2 cellular contexts compared by ENCODE assay signal in the genomic region with DNA sequence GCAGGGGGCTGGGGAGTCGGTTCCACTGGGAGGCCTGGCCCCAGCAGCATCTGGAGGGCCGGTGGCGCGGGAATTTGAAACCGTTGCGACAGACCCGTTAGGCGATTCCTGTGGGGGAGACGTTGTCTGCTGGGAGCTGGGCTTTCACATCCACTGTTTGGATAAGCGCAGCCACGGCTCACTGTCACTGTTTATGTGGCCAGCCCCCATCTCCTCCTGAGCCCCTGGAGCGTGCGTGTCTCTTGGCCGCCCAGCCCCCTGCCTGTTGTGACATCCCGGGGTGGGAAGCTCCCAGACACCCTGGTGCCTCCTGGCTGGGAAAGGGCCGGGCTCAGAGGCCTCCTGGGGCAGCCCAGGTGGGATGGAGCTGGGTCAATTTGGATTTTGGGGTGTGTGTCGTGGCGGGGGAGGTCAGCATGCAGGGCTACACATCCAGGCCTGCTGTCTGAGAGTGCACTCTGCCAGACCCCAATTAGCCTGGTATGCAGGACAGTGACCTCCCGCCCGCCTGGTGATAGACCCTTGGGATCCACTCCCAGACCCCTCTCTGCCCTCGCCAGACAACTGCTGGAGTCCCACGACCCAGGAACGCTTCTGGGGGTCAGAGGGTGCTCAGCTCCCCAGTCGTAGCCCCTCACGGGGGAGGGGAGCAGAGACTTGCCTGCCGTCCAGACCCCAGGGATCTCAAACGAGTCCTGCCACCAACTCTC.
A peak's percentile ranks its signal among the peaks of the same experiment; 100 is the strongest.
TF ChIP-seq lines count a peak whose summit lies in the region.

No MANE protein-coding gene starts in this region.

TF ChIP-seq in IMR-90, 13 proteins besides CTCF, POLR2A, EP300 and RAD21:
- TF ChIP-seq, protein P1, sequence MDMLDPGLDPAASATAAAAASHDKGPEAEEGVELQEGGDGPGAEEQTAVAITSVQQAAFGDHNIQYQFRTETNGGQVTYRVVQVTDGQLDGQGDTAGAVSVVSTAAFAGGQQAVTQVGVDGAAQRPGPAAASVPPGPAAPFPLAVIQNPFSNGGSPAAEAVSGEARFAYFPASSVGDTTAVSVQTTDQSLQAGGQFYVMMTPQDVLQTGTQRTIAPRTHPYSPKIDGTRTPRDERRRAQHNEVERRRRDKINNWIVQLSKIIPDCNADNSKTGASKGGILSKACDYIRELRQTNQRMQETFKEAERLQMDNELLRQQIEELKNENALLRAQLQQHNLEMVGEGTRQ (IDR thresholded peaks at IDR 0.05; ENCODE audit: low read depth, low read length), result no peak
- TF ChIP-seq FOS (IDR thresholded peaks at IDR 0.05; ENCODE audit: low read depth, low read length), result peak; percentile 35; the same call in 1 of the 2 replicates
- TF ChIP-seq MAFK (IDR thresholded peaks at IDR 0.05; ENCODE audit: low read depth, low read length), result no peak
- TF ChIP-seq RCOR1 (IDR thresholded peaks at IDR 0.05; ENCODE audit: insufficient replicate concordance, low read length), result peak; percentile 81
- peak; percentile 26; the same call in 1 of the 2 replicates for TF ChIP-seq SMC3 (IDR thresholded peaks at IDR 0.05; ENCODE audit: low read depth, low read length)
- no peak; the same call in 1 of the 2 replicates for TF ChIP-seq NFE2L2 (IDR thresholded peaks at IDR 0.05; ENCODE audit: low read depth, low read length)
- peak; percentile 98 for TF ChIP-seq CEBPB (IDR thresholded peaks at IDR 0.05; ENCODE audit: low read depth, low read length)
- 0 out of 2 replicates have a peak, but pooled peaks have one; percentile 71 for TF ChIP-seq MXI1 (IDR thresholded peaks at IDR 0.05; ENCODE audit: borderline replicate concordance, low read depth, low read length)
- TF ChIP-seq BHLHE40 (IDR thresholded peaks at IDR 0.05; ENCODE audit: low read depth, low read length), result peak; percentile 80
- peak; percentile 95 for TF ChIP-seq MAZ (IDR thresholded peaks at IDR 0.05; ENCODE audit: borderline replicate concordance, low read depth, low read length)
- TF ChIP-seq CHD1 (IDR thresholded peaks at IDR 0.05; ENCODE audit: low read depth, low read length), result no peak
TF ChIP-seq in IMR-90: peak in this region for 7.

TF ChIP-seq in GM12891, 5 proteins besides CTCF, POLR2A, EP300 and RAD21 (continued from another document):
- TF ChIP-seq SPI1 (IDR thresholded peaks at IDR 0.05; ENCODE audit: low read depth, low read length), result no peak
- TF ChIP-seq TAF1 (IDR thresholded peaks at IDR 0.05; ENCODE audit: low read depth, low read length), result no peak
- no peak for TF ChIP-seq PAX5 (IDR thresholded peaks at IDR 0.05; ENCODE audit: insufficient read depth, low read length, severe bottlenecking)
TF ChIP-seq in GM12891: peak in this region for 0.
